ENCODE assay signal across 22 cellular contexts in the genomic region with DNA sequence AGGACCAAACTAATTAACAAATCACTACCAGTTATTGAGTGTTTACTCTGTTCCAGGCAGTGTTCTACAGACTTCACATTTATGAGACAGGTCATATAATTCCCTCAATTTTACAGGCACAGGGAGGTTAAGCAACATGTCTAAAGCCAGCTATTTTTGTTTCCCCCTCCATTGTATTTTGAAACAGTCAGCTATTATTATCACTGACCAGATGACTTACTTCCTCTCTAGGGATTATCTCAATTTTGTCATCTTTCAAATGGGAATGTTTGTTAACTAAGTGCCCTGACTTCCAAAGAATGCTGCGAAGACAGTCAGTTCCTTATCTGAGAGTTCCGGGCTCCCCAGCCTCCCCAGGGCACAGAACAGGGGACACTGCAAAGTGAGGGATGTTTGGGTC. TPM values are rescaled to one million over a fixed set of nuclear protein-coding genes. Genes with fewer than 3 reads are reported as not detected.
A peak's percentile ranks its signal among the peaks of the same experiment; 100 is the strongest.
DNase-seq lines count a peak whose midpoint lies in the region; ATAC-seq, FAIRE-seq and TF ChIP-seq lines count a peak whose summit lies in the region.
"Had no signal": no experiment of that assay in that cellular context is flagged by ENCODE, and none has a peak within 500 bp of the region (broad histone marks: within the 10 kb centered on the region; RNA-seq: fewer than 3 reads in every experiment).

No MANE protein-coding gene starts in this region.

- no peaks in the 10 kb centered on the region for H3K79me2 ChIP-seq in K562 (ENCODE audit: control insufficient read depth, insufficient read depth, low read length)

- no peaks in the 10 kb centered on the region for H3K9me3 Mint-ChIP-seq in progenitor cell of endocrine pancreas (ENCODE audit: low read depth)
- H3K9me3 Mint-ChIP-seq: activated CD8-positive, alpha-beta T cell treated with anti-CD3 and anti-CD28 coated beads for 36 hours; IgD-negative memory B cell had no signal

- H2AFZ ChIP-seq in K562 (ENCODE audit: low read depth, low read length), result peak overlapping the region; percentile 47
- H2AFZ ChIP-seq in mesenchymal stem cell (ENCODE audit: low read depth, low read length), result no peak overlapping the region

- no peak overlapping the region for H3K14ac ChIP-seq in mesenchymal stem cell (ENCODE audit: low read length in 2 of 2)

- H3K27me3 ChIP-seq in K562 (ENCODE audit: control insufficient read depth in 2 of 2, insufficient read depth in 2 of 2, low read length in 2 of 2) (no peaks in the 10 kb centered on the region), mesenchymal stem cell (ENCODE audit: control insufficient read depth in 1 of 2, insufficient read depth in 1 of 2, low read length in 2 of 2) (no peaks in the 10 kb centered on the region)
- H3K27me3 ChIP-seq: adrenal gland had no signal

- no peak overlapping the region for H2BK120ac ChIP-seq in mesenchymal stem cell (ENCODE audit: low read depth, low read length)

- H3K36me3 Mint-ChIP-seq in progenitor cell of endocrine pancreas (ENCODE audit: insufficient read depth), result no peaks in the 10 kb centered on the region
- H3K36me3 Mint-ChIP-seq: IgD-negative memory B cell had no signal

- POLR2A ChIA-PET in K562 (lab: Yijun Ruan, JAX), result interaction anchor here (0.6 kb wide), 1 partner anchor 43 kb away, joined by 3 read pairs; no protein-coding TSS in a partner anchor

- CTCF ChIA-PET in K562 (lab: Yijun Ruan, JAX; ENCODE audit: low intra/inter-chr PET ratio), result no interaction called here

- no peak overlapping the region for H3K23ac ChIP-seq in mesenchymal stem cell (ENCODE audit: low read length in 2 of 2)

- TF ChIP-seq RAD21 in K562 (CRISPR knock-in tag; conservative IDR thresholded peaks at IDR 0.05 in 1 of 2, IDR thresholded peaks at IDR 0.05 in 1 of 2), result no peak

- H3K27me3 Mint-ChIP-seq in progenitor cell of endocrine pancreas, result no peaks in the 10 kb centered on the region
- H3K27me3 Mint-ChIP-seq: activated CD8-positive, alpha-beta T cell treated with anti-CD3 and anti-CD28 coated beads for 36 hours had no signal

- H4K91ac ChIP-seq in mesenchymal stem cell (ENCODE audit: low read length), result no peak overlapping the region

- H3K4me2 ChIP-seq in K562 (ENCODE audit: insufficient read depth, low read length) (peak overlapping the region; percentile 22; the same call in 1 of the 2 replicates), mesenchymal stem cell (ENCODE audit: low read length, poor library complexity, severe bottlenecking) (no peak overlapping the region)

- H3K79me1 ChIP-seq in mesenchymal stem cell (replicated peaks; ENCODE audit: low read length, poor library complexity, severe bottlenecking), result no peaks in the 10 kb centered on the region

- TF ChIP-seq EP300 in K562 (IDR thresholded peaks at IDR 0.05; ENCODE audit: low read length), result no peak

- no peak overlapping the region for H2BK15ac ChIP-seq in mesenchymal stem cell (ENCODE audit: low read depth, poor library complexity, severe bottlenecking)

- H3K4me3 ChIP-seq in NB4 (ENCODE audit: low read depth, low read length) (no peak overlapping the region), K562 (no peak overlapping the region), mesenchymal stem cell (ENCODE audit: insufficient read depth in 1 of 2, low read depth in 1 of 2, low read length in 2 of 2) (no peak overlapping the region)
- H3K4me3 ChIP-seq: adrenal gland had no signal

- H3K36me3 ChIP-seq in K562 (ENCODE audit: control insufficient read depth, insufficient read depth, low read length), result no peaks in the 10 kb centered on the region
- no peaks in the 10 kb centered on the region for H3K36me3 ChIP-seq in mesenchymal stem cell (ENCODE audit: control insufficient read depth in 1 of 2, insufficient read depth in 2 of 2, low read depth in 1 of 2, low read length in 2 of 2)
- H3K36me3 ChIP-seq: adrenal gland had no signal

- H2BK12ac ChIP-seq in mesenchymal stem cell (ENCODE audit: low read length in 2 of 2), result no peak overlapping the region

- no peak overlapping the region for H2BK5ac ChIP-seq in mesenchymal stem cell (ENCODE audit: low read depth, low read length, poor library complexity, severe bottlenecking)

- H3K4ac ChIP-seq in mesenchymal stem cell (ENCODE audit: low read depth in 1 of 2, low read length in 2 of 2), result no peak overlapping the region

- peak; percentile 46 for DNase-seq in COLO829 (ENCODE audit: low spot score)
- peak; percentile 81 for DNase-seq in NB4 (ENCODE audit: low read depth)
- DNase-seq in K562 (ENCODE audit: extremely low read depth in 1 of 4, low spot score in 3 of 4), result peak in 2 of 4 experiments; percentile 48 to 49
- peak; percentile 25 for DNase-seq in mesenchymal stem cell
- DNase-seq in GM13977 (ENCODE audit: low spot score), result no peak
- DNase-seq in progenitor cell of endocrine pancreas (ENCODE audit: low spot score, unreplicated experiment), result no peak
- DNase-seq in AG08396 (ENCODE audit: low spot score), result no peak
- DNase-seq in NCI-H1092 (lab: John Stamatoyannopoulos, UW), result no peak
- DNase-seq: activated CD8-positive, alpha-beta T cell treated with anti-CD3 and anti-CD28 coated beads for 36 hours; adrenal gland; C1 segment of cervical spinal cord; cerebellar nuclear complex; DMS79; mammary epithelial cell; NCI-H1436; NCI-H2227 treated with DMSO at 0.1 percent for 48 hours; PC-3; substantia nigra had no signal

- H3K27ac ChIP-seq in K562 (ENCODE audit: extremely low read depth, low read depth, low read length) (no peak overlapping the region), mesenchymal stem cell (ENCODE audit: low read length, poor library complexity, severe bottlenecking) (no peak overlapping the region)
- H3K27ac ChIP-seq: adrenal gland had no signal

- H3K9me3 ChIP-seq in K562 (replicated peaks; ENCODE audit: control insufficient read depth, insufficient read depth, low read depth, low read length) (no peaks in the 10 kb centered on the region), mesenchymal stem cell (ENCODE audit: control insufficient read depth, low read length) (no peaks in the 10 kb centered on the region)
- H3K9me3 ChIP-seq: adrenal gland had no signal

- TF ChIP-seq CTCF in NB4 (IDR thresholded peaks at IDR 0.05; ENCODE audit: low read depth, low read length) (no peak), K562 (IDR thresholded peaks at IDR 0.05 in 2 of 3, conservative IDR thresholded peaks at IDR 0.05 in 1 of 3; ENCODE audit: insufficient read depth in 2 of 3, low read depth in 1 of 3, low read length in 3 of 3) (no peak), GM13977 (IDR thresholded peaks at IDR 0.05; ENCODE audit: extremely low read depth, insufficient read depth, missing control alignments) (no peak), progenitor cell of endocrine pancreas (IDR thresholded peaks at IDR 0.05; ENCODE audit: unreplicated experiment) (no peak)

- no peak overlapping the region for H3K27ac Mint-ChIP-seq in progenitor cell of endocrine pancreas
- H3K27ac Mint-ChIP-seq: activated CD8-positive, alpha-beta T cell treated with anti-CD3 and anti-CD28 coated beads for 36 hours had no signal

- intact Hi-C loops in K562 (cut with micrococcal nuclease), result no loop called here

- 3% methylated on average over 2 of the region's 2 CpGs for WGBS in K562 (ENCODE audit: insufficient coverage, low coverage, missing lambda C conversion rate)
- 63% methylated on average over 2 of the region's 2 CpGs for WGBS in mesenchymal stem cell

- no TSS peak for BruUV-seq in K562 (replicated peaks; lab: Mats Ljungman, UMichigan)

- H3K4me1 ChIP-seq in K562 (replicated peaks in 1 of 2; ENCODE audit: control insufficient read depth in 2 of 2, insufficient read depth in 2 of 2, low read length in 2 of 2) (peaks cover 16 to 19% of the 10 kb centered on the region in 2 experiments; a peak in 4 of 5 replicates), mesenchymal stem cell (ENCODE audit: control insufficient read depth, insufficient read depth, low read depth, low read length) (peaks cover 10% of the 10 kb centered on the region)

- H4K20me1 ChIP-seq in K562 (replicated peaks; ENCODE audit: control insufficient read depth, insufficient read depth, low read length), result no peaks in the 10 kb centered on the region

- ATAC-seq in K562, result peak; percentile 14; the same call in 1 of the 3 replicates
- ATAC-seq: activated CD8-positive, alpha-beta T cell treated with anti-CD3 and anti-CD28 coated beads for 36 hours; PC-3 had no signal

- in situ Hi-C loops in K562 (cut with MboI), result no loop called here
- in situ Hi-C loops in GM13977 (cut with MboI; ENCODE audit: low pct_unique_long_range_greater_than_20kb, low sequenced_read_pairs, unreplicated experiment), result no loop called here

- no peak overlapping the region for H2AK5ac ChIP-seq in mesenchymal stem cell (ENCODE audit: low read length, severe bottlenecking)

- H3K9me1 ChIP-seq in K562 (ENCODE audit: control insufficient read depth, insufficient read depth, low read length), result no peaks in the 10 kb centered on the region

- H4K8ac ChIP-seq in mesenchymal stem cell (ENCODE audit: low read length), result no peak overlapping the region

- no peak for TF ChIP-seq POLR2A in NB4 (IDR thresholded peaks at IDR 0.05; ENCODE audit: extremely low read depth, insufficient read length)
- TF ChIP-seq POLR2A in K562 (conservative IDR thresholded peaks at IDR 0.05), result no peak

- peak; percentile 44 for FAIRE-seq in K562 (lab: Jason Lieb, UNC)
- FAIRE-seq: H1 had no signal

- H3K18ac ChIP-seq in mesenchymal stem cell (ENCODE audit: low read depth in 1 of 2, low read length in 2 of 2), result no peak overlapping the region

- H3K9ac ChIP-seq in K562 (ENCODE audit: insufficient read depth in 1 of 2, low read depth in 2 of 2, low read length in 2 of 2) (peak overlapping the region; percentile 3 to 81; a peak in 2 of 4 replicates), mesenchymal stem cell (ENCODE audit: low read length) (peak overlapping the region; percentile 31)

- H3K4me3 Mint-ChIP-seq in progenitor cell of endocrine pancreas (ENCODE audit: low read depth), result no peak overlapping the region
- H3K4me3 Mint-ChIP-seq: activated CD8-positive, alpha-beta T cell treated with anti-CD3 and anti-CD28 coated beads for 36 hours had no signal

- peaks cover 3% of the 10 kb centered on the region for H3K4me1 Mint-ChIP-seq in progenitor cell of endocrine pancreas (ENCODE audit: low read depth)

RNA-seq across cellular contexts. Expression of gene CNPY3, which starts 5.6 kb away (rescaled TPM):
- 18.3 and 44.9 TPM in 2 replicates for total RNA-seq in K562 (2011; cell fraction: chromatin; rRNA removed; ENCODE audit: low replicate concordance)
- total RNA-seq in K562 (2011; cell fraction: nucleolus; rRNA removed), result 45.9 and 49.0 TPM in 2 replicates
- 33.3 and 38.0 TPM in 2 replicates for total RNA-seq in K562 (2011; cell fraction: nucleoplasm; rRNA removed)
- total RNA-seq in K562 (2014; rRNA removed) (20.0 and 26.6 TPM in 2 replicates), K562 (2014; rRNA removed; fragmentation: Illumina TruSeq; extraction: Trizol) (11.5 and 15.0 TPM in 2 replicates), K562 (2015; rRNA removed; fragmentation: Illumina TruSeq; extraction: Trizol) (23.5 and 24.6 TPM in 2 replicates), K562 (2021) (32.4 and 32.8 TPM in 2 replicates), progenitor cell of endocrine pancreas (61.5 and 64.1 TPM in 2 replicates)
- polyA plus RNA-seq in K562 (2011; rRNA removed) (21.0 and 21.2 TPM in 2 replicates), K562 (2014; fragmentation: Illumina TruSeq; extraction: Trizol) (34.4 and 37.4 TPM in 2 replicates), K562 (2014; fragmentation: Nextera tagmentation; extraction: Ambion mirVana) (1 to 10 TPM; 2.4 to 3.9 TPM), K562 (2014; rRNA removed) (27.0 and 30.5 TPM in 2 replicates)
- polyA plus RNA-seq in K562 (2011; cell fraction: cytosol; rRNA removed), result 21.0 and 26.7 TPM in 2 replicates
- polyA plus RNA-seq in K562 (2011; cell fraction: nucleus; rRNA removed), result 19.2 and 25.6 TPM in 2 replicates
- polyA plus RNA-seq in K562 (2012), result 29.2 and 58.6 TPM in 2 replicates
- 19.4 and 24.5 TPM in 2 replicates for polyA minus RNA-seq in K562 (2011; rRNA and poly(A)+ RNA removed)
- polyA minus RNA-seq in K562 (2011; cell fraction: cytosol; rRNA and poly(A)+ RNA removed), result 10.2 and 11.7 TPM in 2 replicates
- 5.1 and 7.9 TPM in 2 replicates for polyA minus RNA-seq in K562 (2011; cell fraction: nucleus; rRNA and poly(A)+ RNA removed)
- 32.7 TPM for polyA plus RNA-seq in mesenchymal stem cell (2013, experiment 1 of 2)
- 33.3 TPM for polyA plus RNA-seq in mesenchymal stem cell (2013, experiment 2 of 2)

RNA-seq across cellular contexts. Expression of gene PTCRA, which starts 7.8 kb away (rescaled TPM):
- total RNA-seq in K562 (2011; cell fraction: chromatin; rRNA removed; ENCODE audit: low replicate concordance), result not detected in 2 replicates
- not detected in 2 replicates for total RNA-seq in K562 (2011; cell fraction: nucleolus; rRNA removed)
- not detected in 2 replicates for total RNA-seq in K562 (2011; cell fraction: nucleoplasm; rRNA removed)
- total RNA-seq in K562 (2014; rRNA removed) (not detected in 2 replicates), K562 (2014; rRNA removed; fragmentation: Illumina TruSeq; extraction: Trizol) (not detected in 2 replicates), K562 (2015; rRNA removed; fragmentation: Illumina TruSeq; extraction: Trizol) (not detected in 2 replicates), K562 (2021) (not detected in 2 replicates), progenitor cell of endocrine pancreas (not detected in 2 replicates)
- polyA plus RNA-seq in K562 (2011; rRNA removed) (0.22 TPM in 1 of 2 replicates, not detected in the other), K562 (2014; fragmentation: Illumina TruSeq; extraction: Trizol) (not detected in 2 replicates), K562 (2014; fragmentation: Nextera tagmentation; extraction: Ambion mirVana) (not detected), K562 (2014; rRNA removed) (0.21 TPM in 1 of 2 replicates, not detected in the other)
- polyA plus RNA-seq in K562 (2011; cell fraction: cytosol; rRNA removed), result 0.09 TPM in 1 of 2 replicates, not detected in the other
- 0.17 and 0.38 TPM in 2 replicates for polyA plus RNA-seq in K562 (2011; cell fraction: nucleus; rRNA removed)
- polyA plus RNA-seq in K562 (2012), result 0.14 TPM in 1 of 2 replicates, not detected in the other
- not detected in 2 replicates for polyA minus RNA-seq in K562 (2011; rRNA and poly(A)+ RNA removed)
- not detected in 2 replicates for polyA minus RNA-seq in K562 (2011; cell fraction: cytosol; rRNA and poly(A)+ RNA removed)
- polyA minus RNA-seq in K562 (2011; cell fraction: nucleus; rRNA and poly(A)+ RNA removed), result not detected in 2 replicates
- polyA plus RNA-seq in mesenchymal stem cell (2013, experiment 1 of 2), result 0.06 TPM
- polyA plus RNA-seq in mesenchymal stem cell (2013, experiment 2 of 2), result not detected
- total RNA-seq: activated CD8-positive, alpha-beta T cell treated with anti-CD3 and anti-CD28 coated beads for 36 hours; H1; mammary epithelial cell; PC-3; renal cortical epithelial cell had no signal
- polyA plus RNA-seq: adrenal gland, H1, mammary epithelial cell, neural cell had no signal

RNA-seq across cellular contexts. Expression of gene GNMT, which starts 36.9 kb away (rescaled TPM):
- total RNA-seq in K562 (2011; cell fraction: chromatin; rRNA removed; ENCODE audit: low replicate concordance), result 0.39 and 0.69 TPM in 2 replicates
- not detected in 2 replicates for total RNA-seq in K562 (2011; cell fraction: nucleolus; rRNA removed)
- 0.37 TPM in 1 of 2 replicates, not detected in the other for total RNA-seq in K562 (2011; cell fraction: nucleoplasm; rRNA removed)
- not detected in 2 replicates for total RNA-seq in K562 (2014; rRNA removed)
- total RNA-seq in K562 (2014; rRNA removed; fragmentation: Illumina TruSeq; extraction: Trizol), result not detected in 2 replicates
- not detected in 2 replicates for total RNA-seq in K562 (2015; rRNA removed; fragmentation: Illumina TruSeq; extraction: Trizol)
- 0.18 and 0.29 TPM in 2 replicates for total RNA-seq in K562 (2021)
- polyA plus RNA-seq in K562 (2011; rRNA removed), result 0.11 and 0.19 TPM in 2 replicates
- polyA plus RNA-seq in K562 (2011; cell fraction: cytosol; rRNA removed), result 0.09 and 0.22 TPM in 2 replicates
- polyA plus RNA-seq in K562 (2011; cell fraction: nucleus; rRNA removed), result 0.39 and 0.53 TPM in 2 replicates
- 0.14 and 0.51 TPM in 2 replicates for polyA plus RNA-seq in K562 (2012)
- polyA plus RNA-seq in K562 (2014; fragmentation: Illumina TruSeq; extraction: Trizol), result 0.15 TPM in 1 of 2 replicates, not detected in the other
- not detected for polyA plus RNA-seq in K562 (2014; fragmentation: Nextera tagmentation; extraction: Ambion mirVana)
- polyA plus RNA-seq in K562 (2014; rRNA removed), result not detected in 2 replicates
- not detected in 2 replicates for polyA minus RNA-seq in K562 (2011; rRNA and poly(A)+ RNA removed)
- not detected in 2 replicates for polyA minus RNA-seq in K562 (2011; cell fraction: cytosol; rRNA and poly(A)+ RNA removed)
- not detected in 2 replicates for polyA minus RNA-seq in K562 (2011; cell fraction: nucleus; rRNA and poly(A)+ RNA removed)
- polyA plus RNA-seq in mesenchymal stem cell (2013, experiment 1 of 2), result 0.15 TPM
- polyA plus RNA-seq in mesenchymal stem cell (2013, experiment 2 of 2), result 0.27 TPM
- total RNA-seq in progenitor cell of endocrine pancreas, result 1.3 and 1.7 TPM in 2 replicates

RNA-seq across cellular contexts. Expression of gene RPL7L1, which starts 44.2 kb away (rescaled TPM):
- 235 and 251 TPM in 2 replicates for total RNA-seq in K562 (2011; cell fraction: chromatin; rRNA removed; ENCODE audit: low replicate concordance)
- 149 and 170 TPM in 2 replicates for total RNA-seq in K562 (2011; cell fraction: nucleolus; rRNA removed)
- total RNA-seq in K562 (2011; cell fraction: nucleoplasm; rRNA removed), result 209 and 275 TPM in 2 replicates
- 129 and 147 TPM in 2 replicates for total RNA-seq in K562 (2014; rRNA removed)
- total RNA-seq in K562 (2014; rRNA removed; fragmentation: Illumina TruSeq; extraction: Trizol), result 259 and 281 TPM in 2 replicates
- total RNA-seq in K562 (2015; rRNA removed; fragmentation: Illumina TruSeq; extraction: Trizol), result 211 and 222 TPM in 2 replicates
- total RNA-seq in K562 (2021), result 146 and 150 TPM in 2 replicates
- 104 and 152 TPM in 2 replicates for polyA plus RNA-seq in K562 (2011; rRNA removed)
- 92.1 and 114 TPM in 2 replicates for polyA plus RNA-seq in K562 (2011; cell fraction: cytosol; rRNA removed)
- 40.3 and 46.9 TPM in 2 replicates for polyA plus RNA-seq in K562 (2011; cell fraction: nucleus; rRNA removed)
- polyA plus RNA-seq in K562 (2012), result 124 and 126 TPM in 2 replicates
- polyA plus RNA-seq in K562 (2014; fragmentation: Illumina TruSeq; extraction: Trizol), result 216 and 255 TPM in 2 replicates
- polyA plus RNA-seq in K562 (2014; fragmentation: Nextera tagmentation; extraction: Ambion mirVana), result 100 to 1,000 TPM; 164 to 176 TPM
- polyA plus RNA-seq in K562 (2014; rRNA removed), result 135 and 153 TPM in 2 replicates
- polyA minus RNA-seq in K562 (2011; rRNA and poly(A)+ RNA removed), result 137 and 140 TPM in 2 replicates
- polyA minus RNA-seq in K562 (2011; cell fraction: cytosol; rRNA and poly(A)+ RNA removed), result 62.1 and 66.6 TPM in 2 replicates
- polyA minus RNA-seq in K562 (2011; cell fraction: nucleus; rRNA and poly(A)+ RNA removed), result 46.2 and 76.3 TPM in 2 replicates
- 58.1 TPM for polyA plus RNA-seq in mesenchymal stem cell (2013, experiment 1 of 2)
- 59.5 TPM for polyA plus RNA-seq in mesenchymal stem cell (2013, experiment 2 of 2)
- total RNA-seq in progenitor cell of endocrine pancreas, result 82.8 and 88.9 TPM in 2 replicates

RNA-seq across cellular contexts. Expression of gene PEX6, which starts 55.3 kb away (rescaled TPM):
- total RNA-seq in K562 (2011; cell fraction: chromatin; rRNA removed; ENCODE audit: low replicate concordance), result 12.3 and 36.3 TPM in 2 replicates
- total RNA-seq in K562 (2011; cell fraction: nucleolus; rRNA removed), result 37.1 and 40.0 TPM in 2 replicates
- total RNA-seq in K562 (2011; cell fraction: nucleoplasm; rRNA removed), result 16.3 and 18.7 TPM in 2 replicates
- total RNA-seq in K562 (2014; rRNA removed) (17.0 and 26.9 TPM in 2 replicates), K562 (2014; rRNA removed; fragmentation: Illumina TruSeq; extraction: Trizol) (3.4 and 5.7 TPM in 2 replicates), K562 (2015; rRNA removed; fragmentation: Illumina TruSeq; extraction: Trizol) (6.9 and 8.0 TPM in 2 replicates), K562 (2021) (20.8 and 24.3 TPM in 2 replicates), progenitor cell of endocrine pancreas (29.8 and 32.3 TPM in 2 replicates)
- polyA plus RNA-seq in K562 (2011; rRNA removed) (6.4 and 10.9 TPM in 2 replicates), K562 (2014; fragmentation: Illumina TruSeq; extraction: Trizol) (9.6 and 10.6 TPM in 2 replicates), K562 (2014; fragmentation: Nextera tagmentation; extraction: Ambion mirVana) (under 1 TPM; 0.17 to 0.77 TPM), K562 (2014; rRNA removed) (12.3 and 14.1 TPM in 2 replicates)
- 7.1 and 11.8 TPM in 2 replicates for polyA plus RNA-seq in K562 (2011; cell fraction: cytosol; rRNA removed)
- polyA plus RNA-seq in K562 (2011; cell fraction: nucleus; rRNA removed), result 39.8 and 55.5 TPM in 2 replicates
- 17.7 and 44.6 TPM in 2 replicates for polyA plus RNA-seq in K562 (2012)
- 5.5 and 6.9 TPM in 2 replicates for polyA minus RNA-seq in K562 (2011; rRNA and poly(A)+ RNA removed)
- 8.5 and 10.8 TPM in 2 replicates for polyA minus RNA-seq in K562 (2011; cell fraction: cytosol; rRNA and poly(A)+ RNA removed)
- 10.7 and 12.7 TPM in 2 replicates for polyA minus RNA-seq in K562 (2011; cell fraction: nucleus; rRNA and poly(A)+ RNA removed)
- polyA plus RNA-seq in mesenchymal stem cell (2013, experiment 1 of 2), result 5.6 TPM
- polyA plus RNA-seq in mesenchymal stem cell (2013, experiment 2 of 2), result 5.6 TPM

Comparison
In these comparisons a context has a peak if more than half of its experiments do, and no peak if none do; other contexts are left out.
1. DNase-seq: peak in COLO829 (single experiment), NB4 (single experiment) and mesenchymal stem cell (single experiment); none in GM13977 (single experiment), progenitor cell of endocrine pancreas (single experiment), AG08396 (single experiment) and NCI-H1092 (single experiment).